8 cellular contexts compared by ENCODE assay signal in genomic region chr3:9398715-9399708, GRCh38. TPM values are rescaled to one million over a fixed set of nuclear protein-coding genes. Genes with fewer than 3 reads are reported as not detected.
DNase-seq lines count a peak whose midpoint lies in the region; ATAC-seq and TF ChIP-seq lines count a peak whose summit lies in the region.

No MANE protein-coding gene starts in this region.

- H3K4me1 Mint-ChIP-seq in CD4-positive, alpha-beta memory T cell = peaks cover 55 to 84% (median 73%) of the 10 kb centered on the region in 4 donors

- DNase-seq in CD4-positive, alpha-beta memory T cell = peak; percentile 16 to 65 (median 29)
- DNase-seq in HEK293T (ENCODE audit: extremely low spot score) = no peak
- peak; percentile 8 for DNase-seq in effector CD8-positive, alpha-beta T cell (lab: John Stamatoyannopoulos, UW)
- DNase-seq in occipital lobe (lab: John Stamatoyannopoulos, UW) = no peak

- H3K4me2 ChIP-seq in SU-DHL-6 (ENCODE audit: low read depth, low read length, poor library complexity, severe bottlenecking) = peak overlapping the region; percentile 89

- H3K4me1 ChIP-seq in CD4-positive, alpha-beta memory T cell (ENCODE audit: insufficient read depth, low read length) = peaks cover 73% of the 10 kb centered on the region
- H3K4me1 ChIP-seq in muscle layer of duodenum (ENCODE audit: control insufficient read depth in 1 of 2, insufficient read depth in 2 of 2, low read length in 2 of 2) = peaks cover 33 to 67% of the 10 kb centered on the region in 2 donors

- no peaks in the 10 kb centered on the region for H3K9me3 ChIP-seq in CD4-positive, alpha-beta memory T cell (ENCODE audit: control insufficient read depth in 1 of 2, low read length in 2 of 2)
- H3K9me3 ChIP-seq in SU-DHL-6 (ENCODE audit: insufficient read depth, low read length) (no peaks in the 10 kb centered on the region), muscle layer of duodenum (ENCODE audit: control insufficient read depth in 1 of 2, low read length in 2 of 2) (no peaks in the 10 kb centered on the region)

- POLR2A ChIA-PET in CD4-positive, alpha-beta memory T cell (lab: Charles Lee; ENCODE audit: partially characterized antibody) = interaction anchor here (0.7 to 7.0 kb wide), 9 partner anchors 11 to 1891 kb away, joined by 3 to 158 read pairs (median 4); partner anchors contain the start of genes ARPC4, TADA3 and THUMPD3
- POLR2A ChIA-PET in HEK293T (lab: Yijun Ruan, JAX) = interaction anchor here (0.5 to 2.6 kb wide), 4 partner anchors 11 to 53 kb away, joined by 3 to 21 read pairs (median 3); partner anchors contain the start of gene THUMPD3

- CTCF ChIA-PET in CD4-positive, alpha-beta memory T cell (lab: Charles Lee; ENCODE audit: partially characterized antibody) = interaction anchor here (0.8 to 1.6 kb wide), 4 partner anchors 22 to 46 kb away, joined by 3 to 7 read pairs (median 3); partner anchors contain the start of gene THUMPD3
- CTCF ChIA-PET in HEK293T (lab: Yijun Ruan, JAX) = interaction anchor here (0.8 kb wide), 1 partner anchor 36 kb away, joined by 3 read pairs; the partner anchor contains the start of gene THUMPD3

- H3K9me3 Mint-ChIP-seq in CD4-positive, alpha-beta memory T cell = peaks cover 0 to 6% (median 0%) of the 10 kb centered on the region in 8 donors

- H3K27me3 ChIP-seq in CD4-positive, alpha-beta memory T cell (ENCODE audit: insufficient read depth, low read length) = no peaks in the 10 kb centered on the region
- H3K27me3 ChIP-seq in SU-DHL-6 (ENCODE audit: low read length) = no peaks in the 10 kb centered on the region
- no peaks in the 10 kb centered on the region for H3K27me3 ChIP-seq in muscle layer of duodenum (ENCODE audit: low read depth, low read length)

- H3K4me3 Mint-ChIP-seq in CD4-positive, alpha-beta memory T cell = peak overlapping the region; percentile 90 to 99 (median 97)

- peaks cover 0 to 3% of the 10 kb centered on the region in 2 donors for H3K27me3 Mint-ChIP-seq in CD4-positive, alpha-beta memory T cell

- TF ChIP-seq CTCF in SU-DHL-6 (IDR thresholded peaks at IDR 0.05; ENCODE audit: insufficient read depth, low read length, poor library complexity, severe bottlenecking) = no peak

- peaks cover 8 to 32% of the 10 kb centered on the region in 2 donors for H3K36me3 Mint-ChIP-seq in CD4-positive, alpha-beta memory T cell

- peaks cover 72% of the 10 kb centered on the region for H4K20me1 ChIP-seq in SU-DHL-6 (ENCODE audit: low read depth, low read length)

- peak overlapping the region; percentile 97 to 99 (median 98) for H3K27ac Mint-ChIP-seq in CD4-positive, alpha-beta memory T cell

- H3K27ac ChIP-seq in CD4-positive, alpha-beta memory T cell (ENCODE audit: low read depth, low read length) = peak overlapping the region; percentile 98
- peak overlapping the region; percentile 89 for H3K27ac ChIP-seq in SU-DHL-6 (ENCODE audit: low read depth, low read length)
- peak overlapping the region; percentile 99 for H3K27ac ChIP-seq in muscle layer of duodenum (ENCODE audit: low read length)

- no peak overlapping the region for H2AFZ ChIP-seq in SU-DHL-6 (ENCODE audit: low read depth, low read length, severe bottlenecking)

- intact Hi-C loops in CD4-positive, alpha-beta memory T cell (cut with micrococcal nuclease) = loop anchor here (1.0 to 5.0 kb wide), 3 partner anchors 9 to 843 kb away; partner anchors contain the start of gene RPUSD3

- H3K36me3 ChIP-seq in CD4-positive, alpha-beta memory T cell (ENCODE audit: insufficient read depth, low read length) = peaks cover 6% of the 10 kb centered on the region
- H3K36me3 ChIP-seq in SU-DHL-6 (ENCODE audit: low read length) = peaks cover 13% of the 10 kb centered on the region; the same call in 1 of the 2 replicates
- H3K36me3 ChIP-seq in muscle layer of duodenum (ENCODE audit: control insufficient read depth in 1 of 2, insufficient read depth in 2 of 2, low read length in 2 of 2) = peaks cover 4 to 10% of the 10 kb centered on the region in 2 donors

- ATAC-seq in HG03108 (IDR thresholded peaks at IDR 0.05; ENCODE audit: unreplicated experiment) (no peak), GM18520 (IDR thresholded peaks at IDR 0.05; ENCODE audit: unreplicated experiment) (no peak)

- H3F3A ChIP-seq in SU-DHL-6 (ENCODE audit: insufficient read depth) = peaks cover 7% of the 10 kb centered on the region

- peak overlapping the region; percentile 90 to 92 for H3K4me3 ChIP-seq in CD4-positive, alpha-beta memory T cell (ENCODE audit: low read length in 2 of 2)
- H3K4me3 ChIP-seq in SU-DHL-6 (ENCODE audit: insufficient read depth, low read length, poor library complexity, severe bottlenecking) (peak overlapping the region; percentile 97), muscle layer of duodenum (ENCODE audit: low read depth in 1 of 2, low read length in 2 of 2) (peak overlapping the region; percentile 73 to 94)

- peaks cover 91% of the 10 kb centered on the region for H3K79me2 ChIP-seq in SU-DHL-6 (ENCODE audit: insufficient read depth, low read length)

- peak overlapping the region; percentile 98 for H3K9ac ChIP-seq in SU-DHL-6 (ENCODE audit: low read length)

- no peaks in the 10 kb centered on the region for H3K9me2 ChIP-seq in SU-DHL-6 (replicated peaks; ENCODE audit: insufficient read depth, low read length)

TF ChIP-seq in HEK293T, 16 proteins besides CTCF, POLR2A, EP300 and RAD21:
- TF ChIP-seq LEF1 (IDR thresholded peaks at IDR 0.05; ENCODE audit: borderline replicate concordance) (no peak), PKNOX1 (IDR thresholded peaks at IDR 0.05) (peak; percentile 31)

RNA-seq across cellular contexts. Expression of gene SETD5, which starts 1.6 kb away (rescaled TPM):
- total RNA-seq in CD4-positive, alpha-beta memory T cell = 100 to 1,000 TPM; 142 TPM
- 10 to 100 TPM in 1 of 2 donors, 1 to 10 TPM in 1; 8.4 to 51.4 TPM for polyA plus RNA-seq in CD4-positive, alpha-beta memory T cell
- 38.1 TPM for total RNA-seq in occipital lobe

RNA-seq across cellular contexts. Expression of gene THUMPD3, which starts 36.2 kb away (rescaled TPM):
- 10 to 100 TPM; 36.9 to 39.2 TPM for total RNA-seq in CD4-positive, alpha-beta memory T cell
- 10 to 100 TPM; 10.8 to 29.3 TPM for polyA plus RNA-seq in CD4-positive, alpha-beta memory T cell
- 84.4 TPM for total RNA-seq in occipital lobe

Comparison
In these comparisons a context has a peak if more than half of its experiments do, and no peak if none do; other contexts are left out.
1. DNase-seq: peak in CD4-positive, alpha-beta memory T cell (5 of 5) and effector CD8-positive, alpha-beta T cell (single experiment); none in HEK293T (single experiment) and occipital lobe (single experiment).
2. Peak in every context shown above with its lines, with median percentiles within 50 percentile points of each other: H3K27ac ChIP-seq and H3K4me3 ChIP-seq.